Comparison of ENCODE assay signal across 2 cellular contexts in genomic region chr11:20058749-20059458, GRCh38.
TF ChIP-seq lines count a peak whose summit lies in the region.

No MANE protein-coding gene starts in this region.

TF ChIP-seq in liver, 16 proteins besides CTCF, POLR2A, EP300 and RAD21:
- TF ChIP-seq HNF4G (IDR thresholded peaks at IDR 0.05): no peak
- no peak for TF ChIP-seq FOXA1 (IDR thresholded peaks at IDR 0.05)
- no peak for TF ChIP-seq NR2F2 (IDR thresholded peaks at IDR 0.05)
- TF ChIP-seq JUND (IDR thresholded peaks at IDR 0.05): no peak

TF ChIP-seq in HepG2, 621 proteins besides CTCF, POLR2A, EP300 and RAD21:
- TF ChIP-seq MEIS1 (CRISPR knock-in tag; IDR thresholded peaks at IDR 0.05; ENCODE audit: borderline replicate concordance) (no peak), MEIS2 (CRISPR knock-in tag; IDR thresholded peaks at IDR 0.05) (no peak), BRD4 (CRISPR knock-in tag; IDR thresholded peaks at IDR 0.05) (no peak), ZNF333 (CRISPR knock-in tag; IDR thresholded peaks at IDR 0.05; ENCODE audit: borderline replicate concordance) (no peak), KMT2B (CRISPR knock-in tag; IDR thresholded peaks at IDR 0.05) (no peak), ZNF407 (CRISPR knock-in tag; IDR thresholded peaks at IDR 0.05; ENCODE audit: not compliant biosample characterization) (no peak), ZNF850 (CRISPR knock-in tag; conservative IDR thresholded peaks at IDR 0.05) (no peak), ZSCAN29 (CRISPR knock-in tag; conservative IDR thresholded peaks at IDR 0.05) (no peak), ZNF362 (CRISPR knock-in tag; IDR thresholded peaks at IDR 0.05; ENCODE audit: borderline replicate concordance) (no peak), ZNF747 (CRISPR knock-in tag; IDR thresholded peaks at IDR 0.05; ENCODE audit: borderline replicate concordance) (no peak), KLF12 (CRISPR knock-in tag; IDR thresholded peaks at IDR 0.05; ENCODE audit: borderline replicate concordance) (no peak), PBX2 (CRISPR knock-in tag; IDR thresholded peaks at IDR 0.05) (no peak), ASH2L (IDR thresholded peaks at IDR 0.05; ENCODE audit: insufficient read length, low read depth, low read length) (no peak), ZNF768 (CRISPR knock-in tag; IDR thresholded peaks at IDR 0.05) (no peak), ZNF784 (CRISPR knock-in tag; IDR thresholded peaks at IDR 0.05; ENCODE audit: borderline replicate concordance) (no peak), ZNF567 (CRISPR knock-in tag; IDR thresholded peaks at IDR 0.05; ENCODE audit: borderline replicate concordance) (no peak), TIGD3 (CRISPR knock-in tag; IDR thresholded peaks at IDR 0.05; ENCODE audit: borderline replicate concordance) (no peak)
